1 cellular context compared by ENCODE assay signal in the genomic region with DNA sequence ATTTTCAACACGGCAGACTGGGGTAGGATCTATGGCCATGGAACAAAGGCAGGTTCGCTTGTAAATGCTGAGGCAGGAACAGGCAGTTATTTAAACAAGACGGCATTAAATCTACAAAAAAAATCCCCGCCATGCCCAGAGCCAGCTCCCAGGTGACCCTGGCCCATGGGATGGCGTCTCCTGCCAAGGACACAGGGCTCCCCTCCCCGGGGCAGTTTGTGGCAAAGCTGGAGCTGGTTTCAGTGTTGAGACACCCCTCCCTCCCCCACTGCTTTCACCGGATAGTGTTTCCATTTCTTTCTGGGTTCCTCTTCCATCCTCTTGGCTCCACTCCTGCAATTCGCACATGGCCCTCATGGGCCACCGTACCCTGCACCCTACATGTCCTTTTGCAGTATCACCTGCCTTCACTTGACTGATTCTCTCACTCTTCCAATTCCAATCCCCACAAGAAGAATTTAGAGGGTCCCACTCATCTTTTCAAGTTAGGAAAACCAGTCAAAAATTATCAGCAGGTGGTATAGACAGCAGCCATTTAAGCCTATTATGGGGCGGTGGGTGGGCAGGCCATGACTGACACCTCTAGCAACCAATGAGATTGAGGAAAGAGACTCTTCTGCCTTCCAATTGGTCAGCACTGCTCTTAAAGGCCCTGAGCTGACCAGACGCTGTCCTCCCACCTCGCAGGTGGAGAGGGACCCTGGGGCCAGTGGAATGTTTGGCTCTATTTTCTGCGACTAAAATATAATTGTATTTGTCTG.
TF ChIP-seq lines count a peak whose summit lies in the region.

No MANE protein-coding gene starts in this region.

TF ChIP-seq in GM23338, 12 proteins besides CTCF, POLR2A, EP300 and RAD21 (continued from another document):
- TF ChIP-seq, protein P1, sequence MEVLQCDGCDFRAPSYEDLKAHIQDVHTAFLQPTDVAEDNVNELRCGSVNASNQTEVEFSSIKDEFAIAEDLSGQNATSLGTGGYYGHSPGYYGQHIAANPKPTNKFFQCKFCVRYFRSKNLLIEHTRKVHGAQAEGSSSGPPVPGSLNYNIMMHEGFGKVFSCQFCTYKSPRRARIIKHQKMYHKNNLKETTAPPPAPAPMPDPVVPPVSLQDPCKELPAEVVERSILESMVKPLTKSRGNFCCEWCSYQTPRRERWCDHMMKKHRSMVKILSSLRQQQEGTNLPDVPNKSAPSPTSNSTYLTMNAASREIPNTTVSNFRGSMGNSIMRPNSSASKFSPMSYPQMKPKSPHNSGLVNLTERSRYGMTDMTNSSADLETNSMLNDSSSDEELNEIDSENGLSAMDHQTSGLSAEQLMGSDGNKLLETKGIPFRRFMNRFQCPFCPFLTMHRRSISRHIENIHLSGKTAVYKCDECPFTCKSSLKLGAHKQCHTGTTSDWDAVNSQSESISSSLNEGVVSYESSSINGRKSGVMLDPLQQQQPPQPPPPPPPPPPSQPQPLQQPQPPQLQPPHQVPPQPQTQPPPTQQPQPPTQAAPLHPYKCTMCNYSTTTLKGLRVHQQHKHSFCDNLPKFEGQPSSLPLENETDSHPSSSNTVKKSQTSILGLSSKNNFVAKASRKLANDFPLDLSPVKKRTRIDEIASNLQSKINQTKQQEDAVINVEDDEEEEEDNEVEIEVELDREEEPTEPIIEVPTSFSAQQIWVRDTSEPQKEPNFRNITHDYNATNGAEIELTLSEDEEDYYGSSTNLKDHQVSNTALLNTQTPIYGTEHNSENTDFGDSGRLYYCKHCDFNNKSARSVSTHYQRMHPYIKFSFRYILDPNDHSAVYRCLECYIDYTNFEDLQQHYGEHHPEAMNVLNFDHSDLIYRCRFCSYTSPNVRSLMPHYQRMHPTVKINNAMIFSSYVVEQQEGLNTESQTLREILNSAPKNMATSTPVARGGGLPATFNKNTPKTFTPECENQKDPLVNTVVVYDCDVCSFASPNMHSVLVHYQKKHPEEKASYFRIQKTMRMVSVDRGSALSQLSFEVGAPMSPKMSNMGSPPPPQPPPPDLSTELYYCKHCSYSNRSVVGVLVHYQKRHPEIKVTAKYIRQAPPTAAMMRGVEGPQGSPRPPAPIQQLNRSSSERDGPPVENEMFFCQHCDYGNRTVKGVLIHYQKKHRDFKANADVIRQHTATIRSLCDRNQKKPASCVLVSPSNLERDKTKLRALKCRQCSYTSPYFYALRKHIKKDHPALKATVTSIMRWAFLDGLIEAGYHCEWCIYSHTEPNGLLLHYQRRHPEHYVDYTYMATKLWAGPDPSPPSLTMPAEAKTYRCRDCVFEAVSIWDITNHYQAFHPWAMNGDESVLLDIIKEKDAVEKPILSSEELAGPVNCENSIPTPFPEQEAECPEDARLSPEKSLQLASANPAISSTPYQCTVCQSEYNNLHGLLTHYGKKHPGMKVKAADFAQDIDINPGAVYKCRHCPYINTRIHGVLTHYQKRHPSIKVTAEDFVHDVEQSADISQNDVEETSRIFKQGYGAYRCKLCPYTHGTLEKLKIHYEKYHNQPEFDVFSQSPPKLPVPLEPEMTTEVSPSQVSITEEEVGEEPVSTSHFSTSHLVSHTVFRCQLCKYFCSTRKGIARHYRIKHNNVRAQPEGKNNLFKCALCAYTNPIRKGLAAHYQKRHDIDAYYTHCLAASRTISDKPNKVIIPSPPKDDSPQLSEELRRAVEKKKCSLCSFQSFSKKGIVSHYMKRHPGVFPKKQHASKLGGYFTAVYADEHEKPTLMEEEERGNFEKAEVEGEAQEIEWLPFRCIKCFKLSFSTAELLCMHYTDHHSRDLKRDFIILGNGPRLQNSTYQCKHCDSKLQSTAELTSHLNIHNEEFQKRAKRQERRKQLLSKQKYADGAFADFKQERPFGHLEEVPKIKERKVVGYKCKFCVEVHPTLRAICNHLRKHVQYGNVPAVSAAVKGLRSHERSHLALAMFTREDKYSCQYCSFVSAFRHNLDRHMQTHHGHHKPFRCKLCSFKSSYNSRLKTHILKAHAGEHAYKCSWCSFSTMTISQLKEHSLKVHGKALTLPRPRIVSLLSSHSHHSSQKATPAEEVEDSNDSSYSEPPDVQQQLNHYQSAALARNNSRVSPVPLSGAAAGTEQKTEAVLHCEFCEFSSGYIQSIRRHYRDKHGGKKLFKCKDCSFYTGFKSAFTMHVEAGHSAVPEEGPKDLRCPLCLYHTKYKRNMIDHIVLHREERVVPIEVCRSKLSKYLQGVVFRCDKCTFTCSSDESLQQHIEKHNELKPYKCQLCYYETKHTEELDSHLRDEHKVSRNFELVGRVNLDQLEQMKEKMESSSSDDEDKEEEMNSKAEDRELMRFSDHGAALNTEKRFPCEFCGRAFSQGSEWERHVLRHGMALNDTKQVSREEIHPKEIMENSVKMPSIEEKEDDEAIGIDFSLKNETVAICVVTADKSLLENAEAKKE (CRISPR knock-in tag; IDR thresholded peaks at IDR 0.05): no peak
- TF ChIP-seq EZH2 (IDR thresholded peaks at IDR 0.05; ENCODE audit: low read depth, unreplicated experiment): no peak
- no peak for TF ChIP-seq ZNF331 (CRISPR knock-in tag; IDR thresholded peaks at IDR 0.05; ENCODE audit: low read depth)
- TF ChIP-seq EZH2phosphoT487 (IDR thresholded peaks at IDR 0.05; ENCODE audit: unreplicated experiment): no peak
